ENCODE assay signal across 22 cellular contexts in genomic region chr9:124761710-124762109, GRCh38. TPM values are rescaled to one million over a fixed set of nuclear protein-coding genes. Genes with fewer than 3 reads are reported as not detected.
"Had no signal": no experiment of that assay in that cellular context is flagged by ENCODE, and none has a peak within 500 bp of the region (broad histone marks: within the 10 kb centered on the region; RNA-seq: fewer than 3 reads in every experiment).

No MANE protein-coding gene starts in this region.

- ATAC-seq: activated naive CD4-positive, alpha-beta T cell treated with anti-CD3 and anti-CD28 coated beads, Interleukin-2, amount 50 U/mL, for 72 hours; activated T-helper 17 cell treated with anti-CD3 and anti-CD28 coated beads, Interleukin-2, amount 50 U/mL, for 72 hours; mucosa of descending colon; stimulated activated naive B cell treated with anti-CD40 and anti-IgM and Interleukin-4, amounts not matched to agents 10 μg/mL and 1 μg/mL and 100 μg/mL, for 72 hours; T-cell had no signal

- H3K4me1 ChIP-seq: prostate gland had no signal

- H3K27me3 Mint-ChIP-seq: dendritic cell treated with granulocyte-macrophage colony-stimulating factor and Interleukin-4, amounts not matched to agents 40 ng/mL and 50 ng/mL, for 4 days had no signal

- H3K9me3 ChIP-seq: mucosa of descending colon, prostate gland, testis had no signal

- H3K27ac ChIP-seq: hepatocyte, prostate gland, testis, WERI-Rb-1 had no signal

- DNase-seq: activated T-cell treated with anti-CD3 and anti-CD28 coated beads, Interleukin-2, amount 50 U/mL, for 1 hour; aorta; caudate nucleus; effector CD4-positive, alpha-beta T cell; glutamatergic neuron; mucosa of descending colon; stimulated activated CD4-positive, alpha-beta T cell treated with anti-CD3 and anti-CD28 coated beads, Interleukin-2, amount 100 ng/mL, for 48 hours; stimulated activated CD8-positive, alpha-beta memory T cell treated with anti-CD3 and anti-CD28 coated beads, Interleukin-4, amount 100 ng/mL, for 48 hours; stimulated activated naive B cell treated with anti-CD40 and anti-IgM and Interleukin-4, amounts not matched to agents 10 μg/mL and 1 μg/mL and 100 μg/mL, for 72 hours; T-cell; testis; WERI-Rb-1 had no signal

- H3K36me3 ChIP-seq: prostate gland, WERI-Rb-1 had no signal

- H3K27me3 ChIP-seq: hepatocyte, testis had no signal

- H3K27ac Mint-ChIP-seq: activated naive CD4-positive, alpha-beta T cell treated with anti-CD3 and anti-CD28 coated beads, Interleukin-2, amount 50 U/mL, for 72 hours; activated T-helper 17 cell treated with anti-CD3 and anti-CD28 coated beads, Interleukin-2, amount 50 U/mL, for 72 hours; brain; dendritic cell treated with granulocyte-macrophage colony-stimulating factor and Interleukin-4, amounts not matched to agents 40 ng/mL and 50 ng/mL, for 4 days; memory B cell; stimulated activated naive B cell treated with anti-CD40 and anti-IgM and Interleukin-4, amounts not matched to agents 10 μg/mL and 1 μg/mL and 100 μg/mL, for 72 hours; T-cell; T-helper 2 cell treated with Interferon-gamma antibody and Interleukin-4, amounts not matched to agents 5 μg/mL and 100 μg/mL, for 36 hours; type B pancreatic cell had no signal

- H3K4me1 Mint-ChIP-seq: activated T-helper 17 cell treated with anti-CD3 and anti-CD28 coated beads, Interleukin-2, amount 50 U/mL, for 72 hours; T-cell had no signal

- H3K4me3 Mint-ChIP-seq: activated T-helper 17 cell treated with anti-CD3 and anti-CD28 coated beads, Interleukin-2, amount 50 U/mL, for 72 hours; brain; dendritic cell treated with granulocyte-macrophage colony-stimulating factor and Interleukin-4, amounts not matched to agents 40 ng/mL and 50 ng/mL, for 4 days; memory B cell; neural crest cell; stimulated activated naive B cell treated with anti-CD40 and anti-IgM and Interleukin-4, amounts not matched to agents 10 μg/mL and 1 μg/mL and 100 μg/mL, for 72 hours; T-cell; T-helper 2 cell treated with Interferon-gamma antibody and Interleukin-4, amounts not matched to agents 5 μg/mL and 100 μg/mL, for 36 hours; type B pancreatic cell had no signal

- H3K36me3 Mint-ChIP-seq: activated naive CD4-positive, alpha-beta T cell treated with anti-CD3 and anti-CD28 coated beads, Interleukin-2, amount 50 U/mL, for 72 hours; brain; memory B cell; stimulated activated naive B cell treated with anti-CD40 and anti-IgM and Interleukin-4, amounts not matched to agents 10 μg/mL and 1 μg/mL and 100 μg/mL, for 72 hours; T-cell; type B pancreatic cell had no signal

- H3K4me3 ChIP-seq: hepatocyte, mucosa of descending colon, prostate gland, testis had no signal

- H3K9me3 Mint-ChIP-seq: activated naive CD4-positive, alpha-beta T cell treated with anti-CD3 and anti-CD28 coated beads, Interleukin-2, amount 50 U/mL, for 72 hours; activated T-helper 17 cell treated with anti-CD3 and anti-CD28 coated beads, Interleukin-2, amount 50 U/mL, for 72 hours; dendritic cell treated with granulocyte-macrophage colony-stimulating factor and Interleukin-4, amounts not matched to agents 40 ng/mL and 50 ng/mL, for 4 days; memory B cell; neural crest cell; stimulated activated naive B cell treated with anti-CD40 and anti-IgM and Interleukin-4, amounts not matched to agents 10 μg/mL and 1 μg/mL and 100 μg/mL, for 72 hours; T-cell; T-helper 2 cell treated with Interferon-gamma antibody and Interleukin-4, amounts not matched to agents 5 μg/mL and 100 μg/mL, for 36 hours; type B pancreatic cell had no signal

RNA-seq across cellular contexts. Expression of gene OLFML2A, which starts 15.2 kb away (rescaled TPM):
- total RNA-seq: activated naive CD4-positive, alpha-beta T cell treated with anti-CD3 and anti-CD28 coated beads, Interleukin-2, amount 50 U/mL, for 72 hours; activated T-helper 17 cell treated with anti-CD3 and anti-CD28 coated beads, Interleukin-2, amount 50 U/mL, for 72 hours had no signal
